ENCODE assay signal across 8 cellular contexts in the genomic region with DNA sequence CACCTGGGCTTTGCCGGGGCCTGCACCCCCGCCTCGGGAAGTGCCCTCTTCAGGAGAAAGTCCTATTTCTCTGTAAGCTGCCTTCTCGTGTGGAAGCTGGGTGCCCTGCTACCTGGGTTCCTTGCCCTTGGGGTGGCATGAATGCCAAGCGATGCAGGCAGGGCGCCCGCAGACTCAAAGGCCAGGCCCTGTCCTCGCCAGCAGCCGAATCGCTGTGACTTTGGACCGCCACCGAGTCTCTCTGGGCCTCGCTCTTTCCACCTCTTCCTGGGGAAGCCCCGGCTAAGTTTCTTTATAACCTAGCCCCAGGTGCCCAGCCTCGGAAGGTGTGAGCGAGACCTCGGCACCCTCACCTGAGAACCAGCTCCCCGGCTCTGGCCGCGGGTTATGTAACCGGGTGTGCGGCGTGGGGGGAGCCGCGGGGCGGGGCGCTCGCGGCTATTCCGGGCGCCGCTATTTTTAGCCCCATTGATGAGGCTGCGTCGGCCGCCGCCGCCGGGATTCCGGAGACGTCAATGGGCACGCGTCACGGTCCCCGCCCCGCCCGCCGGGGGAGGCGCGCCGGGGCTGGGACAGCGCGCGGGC. TPM values are rescaled to one million over a fixed set of nuclear protein-coding genes. Genes with fewer than 3 reads are reported as not detected.
DNase-seq lines count a peak whose midpoint lies in the region; ATAC-seq and TF ChIP-seq lines count a peak whose summit lies in the region.

No MANE protein-coding gene starts in this region.

- no peaks in the 10 kb centered on the region for H3K9me2 ChIP-seq in OCI-LY1 (ENCODE audit: low read depth, low read length)

- H3K79me2 ChIP-seq in OCI-LY1 (ENCODE audit: insufficient read depth, low read length) (no peaks in the 10 kb centered on the region), fibroblast of lung (ENCODE audit: control insufficient read depth, insufficient read depth, low read length) (no peaks in the 10 kb centered on the region)

- H3K9ac ChIP-seq in OCI-LY1 (ENCODE audit: low read length) (peak overlapping the region; percentile 8; the same call in 1 of the 2 replicates), fibroblast of lung (ENCODE audit: insufficient read depth, low read length) (peak overlapping the region; percentile 73)

- no peaks in the 10 kb centered on the region for H3K9me3 ChIP-seq in OCI-LY1 (ENCODE audit: low read length)
- H3K9me3 ChIP-seq in fibroblast of lung (ENCODE audit: control insufficient read depth, insufficient read depth, low read depth, low read length), result no peaks in the 10 kb centered on the region
- no peaks in the 10 kb centered on the region for H3K9me3 ChIP-seq in naive thymus-derived CD4-positive, alpha-beta T cell (ENCODE audit: control insufficient read depth in 2 of 3, low read length in 3 of 3)

- no peak overlapping the region for H3K27ac ChIP-seq in OCI-LY1 (ENCODE audit: low read depth, low read length, poor library complexity, severe bottlenecking)
- peak overlapping the region; percentile 74 for H3K27ac ChIP-seq in fibroblast of lung (ENCODE audit: insufficient read depth, low read length)
- peak overlapping the region; percentile 74 for H3K27ac ChIP-seq in naive thymus-derived CD4-positive, alpha-beta T cell (ENCODE audit: low read depth, low read length)

- no peaks in the 10 kb centered on the region for H3K27me3 Mint-ChIP-seq in activated T-helper 17 cell treated with anti-CD3 and anti-CD28 coated beads, Interleukin-2, amount 50 U/mL, for 72 hours
- H3K27me3 Mint-ChIP-seq in naive thymus-derived CD4-positive, alpha-beta T cell, result peaks cover 0 to 35% (median 0%) of the 10 kb centered on the region in 5 donors

- H3F3A ChIP-seq in OCI-LY1 (ENCODE audit: insufficient read depth, low read length), result peaks cover 4% of the 10 kb centered on the region; the same call in 1 of the 2 replicates

- POLR2A ChIA-PET in naive thymus-derived CD4-positive, alpha-beta T cell (lab: Charles Lee), result interaction anchor here (1.3 kb wide), 1 partner anchor 10 kb away, joined by 3 read pairs; no protein-coding TSS in a partner anchor

- no peaks in the 10 kb centered on the region for H3K36me3 Mint-ChIP-seq in activated T-helper 17 cell treated with anti-CD3 and anti-CD28 coated beads, Interleukin-2, amount 50 U/mL, for 72 hours (ENCODE audit: low read depth)
- H3K36me3 Mint-ChIP-seq in naive thymus-derived CD4-positive, alpha-beta T cell, result no peaks in the 10 kb centered on the region

- peaks cover 28% of the 10 kb centered on the region for H3K4me1 Mint-ChIP-seq in activated T-helper 17 cell treated with anti-CD3 and anti-CD28 coated beads, Interleukin-2, amount 50 U/mL, for 72 hours
- H3K4me1 Mint-ChIP-seq in naive thymus-derived CD4-positive, alpha-beta T cell, result peaks cover 14 to 61% (median 42%) of the 10 kb centered on the region in 7 donors

- H4K20me1 ChIP-seq in OCI-LY1 (ENCODE audit: insufficient read depth, low read length) (no peaks in the 10 kb centered on the region), fibroblast of lung (ENCODE audit: control insufficient read depth, extremely low read depth, insufficient read depth, low read length) (no peaks in the 10 kb centered on the region)

- H3K4me2 ChIP-seq in OCI-LY1 (ENCODE audit: low read length), result peak overlapping the region; percentile 68
- H3K4me2 ChIP-seq in fibroblast of lung (ENCODE audit: extremely low read depth, insufficient read depth, low read length), result peak overlapping the region; percentile 28

- intact Hi-C loops in naive thymus-derived CD4-positive, alpha-beta T cell (cut with micrococcal nuclease), result loop anchor here (1.0 to 2.0 kb wide), 2 partner anchors 14 to 15 kb away; a partner anchor contains a TSS

- TF ChIP-seq CTCF in OCI-LY1 (IDR thresholded peaks at IDR 0.05; ENCODE audit: low read length) (no peak), fibroblast of lung (conservative IDR thresholded peaks at IDR 0.05 in 1 of 2, IDR thresholded peaks at IDR 0.05 in 1 of 2; ENCODE audit: low read depth in 1 of 2, low read length in 2 of 2) (no peak)

- CTCF ChIA-PET in naive thymus-derived CD4-positive, alpha-beta T cell (lab: Charles Lee), result interaction anchor here (0.7 to 1.4 kb wide), 4 partner anchors 11 to 32 kb away, joined by 3 to 16 read pairs (median 4); no protein-coding TSS in a partner anchor

- ATAC-seq in HG03280 (IDR thresholded peaks at IDR 0.05; ENCODE audit: unreplicated experiment), result peak; percentile 41
- peak; percentile 58 for ATAC-seq in activated T-helper 17 cell treated with anti-CD3 and anti-CD28 coated beads, Interleukin-2, amount 50 U/mL, for 72 hours (replicated peaks)
- peak; percentile 75 for ATAC-seq in naive thymus-derived CD4-positive, alpha-beta T cell

- peak; percentile 38 to 68 for DNase-seq in NCI-H187 (lab: John Stamatoyannopoulos, UW)
- DNase-seq in NCI-H187 treated with DMSO at 0.1 percent for 48 hours (lab: John Stamatoyannopoulos, UW), result no peak
- DNase-seq in fibroblast of lung (ENCODE audit: low read depth in 2 of 2), result peak; percentile 70 to 77
- DNase-seq in naive thymus-derived CD4-positive, alpha-beta T cell, result peak; percentile 81 to 91 (median 87)
- DNase-seq in stimulated activated naive CD4-positive, alpha-beta T cell treated with Interleukin-2 at 50 U/mL for 16 hours (lab: John Stamatoyannopoulos, UW), result peak; percentile 72

- peaks cover 21% of the 10 kb centered on the region for H3K4me1 ChIP-seq in OCI-LY1 (ENCODE audit: insufficient read depth, low read length, severe bottlenecking)
- H3K4me1 ChIP-seq in fibroblast of lung (ENCODE audit: control insufficient read depth, extremely low read depth, insufficient read depth, low read length), result peaks cover 13% of the 10 kb centered on the region
- peaks cover 21 to 22% of the 10 kb centered on the region in 2 donors for H3K4me1 ChIP-seq in naive thymus-derived CD4-positive, alpha-beta T cell (ENCODE audit: control insufficient read depth in 2 of 2, insufficient read depth in 2 of 2, low read length in 2 of 2)

- H3K4me3 Mint-ChIP-seq in activated T-helper 17 cell treated with anti-CD3 and anti-CD28 coated beads, Interleukin-2, amount 50 U/mL, for 72 hours, result peak overlapping the region; percentile 77
- peak overlapping the region; percentile 5 to 81 (median 72) for H3K4me3 Mint-ChIP-seq in naive thymus-derived CD4-positive, alpha-beta T cell

- H3K36me3 ChIP-seq in OCI-LY1 (ENCODE audit: insufficient read depth, low read length) (no peaks in the 10 kb centered on the region), fibroblast of lung (ENCODE audit: control insufficient read depth, insufficient read depth, low read length) (no peaks in the 10 kb centered on the region)
- H3K36me3 ChIP-seq in naive thymus-derived CD4-positive, alpha-beta T cell (ENCODE audit: control insufficient read depth in 2 of 3, insufficient read depth in 3 of 3, low read length in 3 of 3), result no peaks in the 10 kb centered on the region

- no peak overlapping the region for H2AFZ ChIP-seq in OCI-LY1 (ENCODE audit: low read length)
- no peak overlapping the region for H2AFZ ChIP-seq in fibroblast of lung (ENCODE audit: low read length)

- H3K27me3 ChIP-seq in OCI-LY1 (ENCODE audit: insufficient read depth, low read length), result peaks cover 6% of the 10 kb centered on the region; the same call in 1 of the 2 replicates
- no peaks in the 10 kb centered on the region for H3K27me3 ChIP-seq in fibroblast of lung (ENCODE audit: control insufficient read depth, insufficient read depth, low read length)
- H3K27me3 ChIP-seq in naive thymus-derived CD4-positive, alpha-beta T cell (ENCODE audit: control insufficient read depth in 2 of 2, insufficient read depth in 2 of 2, low read length in 2 of 2), result no peaks in the 10 kb centered on the region

- H3K4me3 ChIP-seq in OCI-LY1 (ENCODE audit: low read depth, low read length, poor library complexity, severe bottlenecking) (peak overlapping the region; percentile 54), fibroblast of lung (replicated peaks in 1 of 4; ENCODE audit: control extremely low read depth in 1 of 4, insufficient read depth in 1 of 4, low read depth in 3 of 4, low read length in 4 of 4) (peak overlapping the region in 3 of 4 experiments; percentile 22 to 42 (median 22))
- peak overlapping the region; percentile 63 for H3K4me3 ChIP-seq in naive thymus-derived CD4-positive, alpha-beta T cell (ENCODE audit: low read length)

- peak overlapping the region; percentile 20 for H3K27ac Mint-ChIP-seq in activated T-helper 17 cell treated with anti-CD3 and anti-CD28 coated beads, Interleukin-2, amount 50 U/mL, for 72 hours
- peak overlapping the region in 7 of 9 donors; percentile 57 to 97 (median 92) for H3K27ac Mint-ChIP-seq in naive thymus-derived CD4-positive, alpha-beta T cell

- no peaks in the 10 kb centered on the region for H3K9me3 Mint-ChIP-seq in activated T-helper 17 cell treated with anti-CD3 and anti-CD28 coated beads, Interleukin-2, amount 50 U/mL, for 72 hours
- no peaks in the 10 kb centered on the region for H3K9me3 Mint-ChIP-seq in naive thymus-derived CD4-positive, alpha-beta T cell

RNA-seq across cellular contexts. Expression of a gene that starts 14.6 kb away (rescaled TPM):
- total RNA-seq in activated T-helper 17 cell treated with anti-CD3 and anti-CD28 coated beads, Interleukin-2, amount 50 U/mL, for 72 hours, result 10 to 100 TPM in 1 of 2 donors, 1 to 10 TPM in 1; 9.9 to 47.6 TPM
- total RNA-seq in fibroblast of lung, result 2.1 and 3.8 TPM in 2 replicates
- polyA plus RNA-seq in fibroblast of lung, result 4.1 and 15.9 TPM in 2 replicates
- polyA plus RNA-seq in fibroblast of lung (2012), result 7.9 and 23.3 TPM in 2 replicates
- polyA minus RNA-seq in fibroblast of lung (ENCODE audit: low replicate concordance), result 16.6 and 62.1 TPM in 2 replicates
- total RNA-seq in naive thymus-derived CD4-positive, alpha-beta T cell, result 100 to 1,000 TPM in 2 of 5 experiments, 1 to 10 TPM in 1, under 1 TPM in 2; 0.89 to 279 (median 7.1) TPM
- polyA plus RNA-seq in naive thymus-derived CD4-positive, alpha-beta T cell, result 1 to 10 TPM in 1 of 2 donors, under 1 TPM in 1; 0.28 to 1.1 TPM

RNA-seq across cellular contexts. Expression of a gene that starts 29.9 kb away (rescaled TPM):
- 10 to 100 TPM in 1 of 2 donors, 1 to 10 TPM in 1; 3.5 to 26.3 TPM for total RNA-seq in activated T-helper 17 cell treated with anti-CD3 and anti-CD28 coated beads, Interleukin-2, amount 50 U/mL, for 72 hours
- 11.3 and 12.1 TPM in 2 replicates for total RNA-seq in fibroblast of lung
- 4.9 and 5.3 TPM in 2 replicates for polyA plus RNA-seq in fibroblast of lung
- 6.0 and 6.7 TPM in 2 replicates for polyA plus RNA-seq in fibroblast of lung (2012)
- 7.3 and 10.0 TPM in 2 replicates for polyA minus RNA-seq in fibroblast of lung (ENCODE audit: low replicate concordance)
- total RNA-seq in naive thymus-derived CD4-positive, alpha-beta T cell, result 100 to 1,000 TPM in 2 of 5 experiments, 10 to 100 TPM in 2, 1 to 10 TPM in 1; 5.6 to 501 (median 33.7) TPM
- 1 to 10 TPM; 1.1 to 1.3 TPM for polyA plus RNA-seq in naive thymus-derived CD4-positive, alpha-beta T cell

RNA-seq across cellular contexts. Expression of a gene that starts 33.1 kb away (rescaled TPM):
- total RNA-seq in activated T-helper 17 cell treated with anti-CD3 and anti-CD28 coated beads, Interleukin-2, amount 50 U/mL, for 72 hours, result 10 to 100 TPM; 27.6 to 31.1 TPM
- 90.3 and 103 TPM in 2 replicates for total RNA-seq in fibroblast of lung
- 82.2 and 82.9 TPM in 2 replicates for polyA plus RNA-seq in fibroblast of lung
- 78.1 and 79.9 TPM in 2 replicates for polyA plus RNA-seq in fibroblast of lung (2012)
- polyA minus RNA-seq in fibroblast of lung (ENCODE audit: low replicate concordance), result 109 and 186 TPM in 2 replicates
- total RNA-seq in naive thymus-derived CD4-positive, alpha-beta T cell, result 10 to 100 TPM; 20.7 to 39.7 (median 34.3) TPM
- 10 to 100 TPM; 20.9 to 30.9 TPM for polyA plus RNA-seq in naive thymus-derived CD4-positive, alpha-beta T cell

RNA-seq across cellular contexts. Expression of a gene that starts 42.8 kb away (rescaled TPM):
- not detected for total RNA-seq in activated T-helper 17 cell treated with anti-CD3 and anti-CD28 coated beads, Interleukin-2, amount 50 U/mL, for 72 hours
- 2.0 and 2.1 TPM in 2 replicates for total RNA-seq in fibroblast of lung
- 1.9 and 4.8 TPM in 2 replicates for polyA plus RNA-seq in fibroblast of lung
- 1.5 and 2.8 TPM in 2 replicates for polyA plus RNA-seq in fibroblast of lung (2012)
- not detected in 2 replicates for polyA minus RNA-seq in fibroblast of lung (ENCODE audit: low replicate concordance)
- total RNA-seq in naive thymus-derived CD4-positive, alpha-beta T cell, result under 1 TPM in 2 of 5 experiments, not detected in 3; 0.24 to 0.27 TPM
- polyA plus RNA-seq in naive thymus-derived CD4-positive, alpha-beta T cell, result not detected
